Comparison of ENCODE assay signal across 8 cellular contexts in the genomic region with DNA sequence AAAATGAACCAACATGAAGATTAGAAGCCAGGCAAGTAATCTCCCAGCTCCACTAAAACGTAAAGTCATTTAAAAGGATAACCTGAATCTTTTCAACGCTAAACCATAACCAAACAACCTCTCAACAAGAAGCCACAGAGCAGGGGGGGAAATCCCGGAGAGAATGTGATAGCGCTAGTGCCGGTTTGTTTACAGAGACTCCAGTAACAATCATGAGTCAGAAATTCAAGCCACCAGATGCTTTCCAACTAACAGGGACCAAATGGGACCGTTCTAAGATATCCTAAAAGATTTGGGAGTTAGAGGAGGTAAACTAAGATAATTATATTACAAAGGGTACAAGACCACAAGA. TPM values are rescaled to one million over a fixed set of nuclear protein-coding genes. Genes with fewer than 3 reads are reported as not detected.
A peak's percentile ranks its signal among the peaks of the same experiment; 100 is the strongest.
DNase-seq lines count a peak whose midpoint lies in the region; ATAC-seq and TF ChIP-seq lines count a peak whose summit lies in the region.

No MANE protein-coding gene starts in this region.

- DNase-seq in ELF-1 (ENCODE audit: low read depth, low spot score) (peak; percentile 71), NCI-H2171 treated with DMSO at 0.1 percent for 48 hours (lab: John Stamatoyannopoulos, UW) (peak; percentile 77), mucosa of descending colon (peak in 1 of 3 donors; percentile 67)
- peak; percentile 90 for DNase-seq in activated CD8-positive, alpha-beta T cell treated with anti-CD3 and anti-CD28 coated beads for 36 hours
- DNase-seq in stimulated activated CD8-positive, alpha-beta memory T cell treated with anti-CD3 and anti-CD28 coated beads, Interleukin-7, amount 100 ng/mL, for 48 hours (ENCODE audit: extremely low read depth in 1 of 2, low read depth in 1 of 2): peak; percentile 37 to 68

- peak overlapping the region; percentile 83 for H3K4me3 Mint-ChIP-seq in activated CD8-positive, alpha-beta T cell treated with anti-CD3 and anti-CD28 coated beads for 36 hours

- intact Hi-C loops in activated CD8-positive, alpha-beta T cell treated with anti-CD3 and anti-CD28 coated beads for 36 hours (cut with micrococcal nuclease): no loop called here
- intact Hi-C loops in mucosa of descending colon (cut with DNase I, micrococcal nuclease): no loop called here

- H3K9me3 Mint-ChIP-seq in activated CD8-positive, alpha-beta T cell treated with anti-CD3 and anti-CD28 coated beads for 36 hours: no peaks in the 10 kb centered on the region

- H3K9ac ChIP-seq in endocrine pancreas (ENCODE audit: control insufficient read depth, insufficient read depth, low read length): peak overlapping the region; percentile 97

- no peak for TF ChIP-seq CTCF in activated CD8-positive, alpha-beta T cell treated with anti-CD3 and anti-CD28 coated beads for 36 hours (IDR thresholded peaks at IDR 0.05)
- TF ChIP-seq CTCF in mucosa of descending colon (IDR thresholded peaks at IDR 0.05): no peak

- H3K36me3 ChIP-seq in endocrine pancreas (ENCODE audit: control insufficient read depth, insufficient read depth, low read length) (no peaks in the 10 kb centered on the region), mucosa of descending colon (ENCODE audit: low read depth) (no peaks in the 10 kb centered on the region)

- no peaks in the 10 kb centered on the region for H3K27me3 ChIP-seq in endocrine pancreas (ENCODE audit: control insufficient read depth, insufficient read depth, low read length)

- CTCF ChIA-PET in activated CD8-positive, alpha-beta T cell treated with anti-CD3 and anti-CD28 coated beads for 36 hours (lab: Charles Lee): interaction anchor here (0.6 to 6.8 kb wide), 7 partner anchors 10 to 160 kb away, joined by 3 to 57 read pairs (median 3); no protein-coding TSS in a partner anchor

- H3K36me3 Mint-ChIP-seq in activated CD8-positive, alpha-beta T cell treated with anti-CD3 and anti-CD28 coated beads for 36 hours (ENCODE audit: low read depth): peaks cover 20% of the 10 kb centered on the region

- H3K4me1 ChIP-seq in endocrine pancreas (ENCODE audit: control insufficient read depth, insufficient read depth, low read length) (peaks cover 8% of the 10 kb centered on the region), mucosa of descending colon (ENCODE audit: low read depth) (peaks cover 8% of the 10 kb centered on the region)

- H3K27ac Mint-ChIP-seq in activated CD8-positive, alpha-beta T cell treated with anti-CD3 and anti-CD28 coated beads for 36 hours: peak overlapping the region; percentile 97

- H3K4me3 ChIP-seq in endocrine pancreas (ENCODE audit: control insufficient read depth, insufficient read depth, low read length) (peak overlapping the region; percentile 86), mucosa of descending colon (peak overlapping the region; percentile 73)

- ATAC-seq in HG02642 (IDR thresholded peaks at IDR 0.05; ENCODE audit: poor library complexity, unreplicated experiment) (peak; percentile 27), mucosa of descending colon (peak; percentile 67), HG02840 (IDR thresholded peaks at IDR 0.05; ENCODE audit: low FRiP score, unreplicated experiment) (no peak)
- ATAC-seq in activated CD8-positive, alpha-beta T cell treated with anti-CD3 and anti-CD28 coated beads for 36 hours: peak; percentile 38

- H3K27me3 Mint-ChIP-seq in activated CD8-positive, alpha-beta T cell treated with anti-CD3 and anti-CD28 coated beads for 36 hours: no peaks in the 10 kb centered on the region

- POLR2A ChIA-PET in activated CD8-positive, alpha-beta T cell treated with anti-CD3 and anti-CD28 coated beads for 36 hours (lab: Charles Lee): interaction anchor here (0.8 to 5.8 kb wide), 17 partner anchors 8 to 164 kb away, joined by 3 to 41 read pairs (median 3); a partner anchor contains a TSS

- H3K9me3 ChIP-seq in endocrine pancreas (ENCODE audit: control insufficient read depth, low read length) (no peaks in the 10 kb centered on the region), mucosa of descending colon (no peaks in the 10 kb centered on the region)

- H3K4me1 Mint-ChIP-seq in activated CD8-positive, alpha-beta T cell treated with anti-CD3 and anti-CD28 coated beads for 36 hours (ENCODE audit: low read depth): peaks cover 46% of the 10 kb centered on the region

RNA-seq across cellular contexts. Expression of a gene that starts 0.8 kb away (rescaled TPM):
- total RNA-seq in activated CD8-positive, alpha-beta T cell treated with anti-CD3 and anti-CD28 coated beads for 36 hours: 100 to 1,000 TPM; 116 TPM
- total RNA-seq in mucosa of descending colon: 100 to 1,000 TPM in 2 of 3 donors, 10 to 100 TPM in 1; 96.7 to 146 (median 123) TPM

RNA-seq across cellular contexts. Expression of a gene that starts 23.4 kb away (rescaled TPM):
- 10 to 100 TPM; 52.9 to 56.9 TPM for total RNA-seq in activated CD8-positive, alpha-beta T cell treated with anti-CD3 and anti-CD28 coated beads for 36 hours
- total RNA-seq in mucosa of descending colon: 10 to 100 TPM; 53.7 to 82.0 (median 76.3) TPM

RNA-seq across cellular contexts. Expression of a gene that starts 56.3 kb away (rescaled TPM):
- 10 to 100 TPM; 31.8 to 34.1 TPM for total RNA-seq in activated CD8-positive, alpha-beta T cell treated with anti-CD3 and anti-CD28 coated beads for 36 hours
- 100 to 1,000 TPM in 1 of 3 donors, 10 to 100 TPM in 2; 31.6 to 125 (median 36.6) TPM for total RNA-seq in mucosa of descending colon
